In genomic region chr4:184080674-184081073, GRCh38 we compare ENCODE assay signal across 1 cellular context.
TF ChIP-seq lines count a peak whose summit lies in the region.

No MANE protein-coding gene starts in this region.

TF ChIP-seq in HepG2, 621 proteins besides CTCF, POLR2A, EP300 and RAD21 (continued from another document and continues in another):
- no peak for TF ChIP-seq BCL3 (CRISPR knock-in tag; IDR thresholded peaks at IDR 0.05)
- TF ChIP-seq ZBED4 (CRISPR knock-in tag; IDR thresholded peaks at IDR 0.05; ENCODE audit: borderline replicate concordance) = no peak
- no peak for TF ChIP-seq SATB2 (CRISPR knock-in tag; IDR thresholded peaks at IDR 0.05)
- TF ChIP-seq MEIS1 (CRISPR knock-in tag; IDR thresholded peaks at IDR 0.05; ENCODE audit: borderline replicate concordance) = 0 out of 2 replicates have a peak, but pooled peaks have one; percentile 34
- TF ChIP-seq ZNF577 (CRISPR knock-in tag; IDR thresholded peaks at IDR 0.05; ENCODE audit: borderline replicate concordance, low read depth) = no peak
- TF ChIP-seq RBAK (CRISPR knock-in tag; IDR thresholded peaks at IDR 0.05) = peak; percentile 85
- TF ChIP-seq NFRKB (IDR thresholded peaks at IDR 0.05) = no peak
- TF ChIP-seq MED8 (CRISPR knock-in tag; IDR thresholded peaks at IDR 0.05; ENCODE audit: insufficient replicate concordance) = no peak
- TF ChIP-seq SNAI1 (CRISPR knock-in tag; IDR thresholded peaks at IDR 0.05; ENCODE audit: borderline replicate concordance) = no peak
- TF ChIP-seq ISX (CRISPR knock-in tag; conservative IDR thresholded peaks at IDR 0.05) = no peak
- no peak for TF ChIP-seq ATRX (CRISPR knock-in tag; IDR thresholded peaks at IDR 0.05; ENCODE audit: borderline replicate concordance)
- peak; percentile 50; the same call in 1 of the 2 replicates for TF ChIP-seq SOX5 (CRISPR knock-in tag; IDR thresholded peaks at IDR 0.05; ENCODE audit: borderline replicate concordance)
- TF ChIP-seq HOXD1 (CRISPR knock-in tag; IDR thresholded peaks at IDR 0.05) = no peak
- no peak for TF ChIP-seq FOXK1 (CRISPR knock-in tag; IDR thresholded peaks at IDR 0.05; ENCODE audit: borderline replicate concordance, low read depth)
- TF ChIP-seq ZBTB14 (CRISPR knock-in tag; IDR thresholded peaks at IDR 0.05) = no peak
- TF ChIP-seq ZNF740 (CRISPR knock-in tag; IDR thresholded peaks at IDR 0.05) = no peak
- no peak for TF ChIP-seq TFDP1 (CRISPR knock-in tag; IDR thresholded peaks at IDR 0.05; ENCODE audit: borderline replicate concordance)
- TF ChIP-seq ZBTB3 (CRISPR knock-in tag; IDR thresholded peaks at IDR 0.05; ENCODE audit: borderline replicate concordance, low read depth) = no peak
- no peak for TF ChIP-seq MYNN (CRISPR knock-in tag; IDR thresholded peaks at IDR 0.05; ENCODE audit: low read depth)
- TF ChIP-seq SNAPC4 (CRISPR knock-in tag; IDR thresholded peaks at IDR 0.05) = no peak
- no peak for TF ChIP-seq HNRNPLL (IDR thresholded peaks at IDR 0.05; ENCODE audit: low read depth, low read length, poor library complexity, severe bottlenecking)
- no peak for TF ChIP-seq ZNF619 (CRISPR knock-in tag; IDR thresholded peaks at IDR 0.05)
- no peak for TF ChIP-seq U2AF2 (IDR thresholded peaks at IDR 0.05; ENCODE audit: low read depth, low read length)
- TF ChIP-seq SMC3 (IDR thresholded peaks at IDR 0.05; ENCODE audit: low read length) = 0 out of 2 replicates have a peak, but pooled peaks have one; percentile 4
- no peak for TF ChIP-seq ZEB1 (IDR thresholded peaks at IDR 0.05; ENCODE audit: insufficient replicate concordance, low read depth)
- no peak for TF ChIP-seq GRHL1 (CRISPR knock-in tag; conservative IDR thresholded peaks at IDR 0.05)
- no peak for TF ChIP-seq HNRNPUL1 (IDR thresholded peaks at IDR 0.05; ENCODE audit: low read depth, low read length)
- TF ChIP-seq HMGA1 (CRISPR knock-in tag; conservative IDR thresholded peaks at IDR 0.05) = no peak
- no peak for TF ChIP-seq ZNF543 (CRISPR knock-in tag; IDR thresholded peaks at IDR 0.05)
- TF ChIP-seq NCOA5 (CRISPR knock-in tag; IDR thresholded peaks at IDR 0.05) = no peak
- no peak for TF ChIP-seq ATAD3A (CRISPR knock-in tag; IDR thresholded peaks at IDR 0.05)
- TF ChIP-seq ZBTB25 (CRISPR knock-in tag; IDR thresholded peaks at IDR 0.05) = no peak
- no peak for TF ChIP-seq ZNF879 (CRISPR knock-in tag; IDR thresholded peaks at IDR 0.05)
- TF ChIP-seq PLSCR1 (CRISPR knock-in tag; IDR thresholded peaks at IDR 0.05; ENCODE audit: borderline replicate concordance) = no peak
- TF ChIP-seq PREB (CRISPR knock-in tag; IDR thresholded peaks at IDR 0.05) = no peak
- TF ChIP-seq ZNF337 (CRISPR knock-in tag; IDR thresholded peaks at IDR 0.05; ENCODE audit: borderline replicate concordance, low read depth) = no peak
- no peak for TF ChIP-seq MAZ (IDR thresholded peaks at IDR 0.05; ENCODE audit: borderline replicate concordance, low read depth, low read length)
- TF ChIP-seq MAZ (CRISPR knock-in tag; IDR thresholded peaks at IDR 0.05; ENCODE audit: low read depth) = no peak
- TF ChIP-seq ZNF12 (CRISPR knock-in tag; IDR thresholded peaks at IDR 0.05) = no peak
- TF ChIP-seq ZNF33A (CRISPR knock-in tag; IDR thresholded peaks at IDR 0.05; ENCODE audit: borderline replicate concordance) = no peak
- no peak for TF ChIP-seq TMF1 (CRISPR knock-in tag; IDR thresholded peaks at IDR 0.05; ENCODE audit: low read depth)
- no peak for TF ChIP-seq THAP8 (CRISPR knock-in tag; IDR thresholded peaks at IDR 0.05; ENCODE audit: borderline replicate concordance)
- 0 out of 2 replicates have a peak, but pooled peaks have one; percentile 31 for TF ChIP-seq TARDBP (CRISPR knock-in tag; IDR thresholded peaks at IDR 0.05)
- no peak for TF ChIP-seq ZNF784 (CRISPR knock-in tag; IDR thresholded peaks at IDR 0.05; ENCODE audit: borderline replicate concordance)
- TF ChIP-seq ZNF788 (CRISPR knock-in tag; IDR thresholded peaks at IDR 0.05; ENCODE audit: borderline replicate concordance) = no peak
